ENCODE assay signal across 25 cellular contexts in the genomic region with DNA sequence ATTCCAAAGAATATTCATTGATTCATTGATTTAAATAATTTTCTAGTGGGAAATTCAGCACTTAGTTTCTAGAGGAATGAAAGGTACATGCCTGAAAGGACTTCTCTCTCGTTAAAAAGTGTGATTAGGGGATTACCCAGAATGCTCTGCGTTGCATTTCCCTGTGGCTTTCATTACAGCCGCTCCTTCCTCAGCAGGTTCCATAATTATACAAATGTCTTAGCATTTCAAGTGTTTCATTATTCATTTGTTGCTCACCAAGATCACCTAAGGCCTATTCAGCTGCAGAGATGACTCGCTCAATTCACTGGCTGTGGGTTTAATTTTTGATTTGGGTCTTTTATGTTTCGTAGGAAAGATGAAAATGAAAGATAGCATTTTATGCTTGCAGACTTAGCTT. TPM values are rescaled to one million over a fixed set of nuclear protein-coding genes. Genes with fewer than 3 reads are reported as not detected.
"Had no signal": no experiment of that assay in that cellular context is flagged by ENCODE, and none has a peak within 500 bp of the region (broad histone marks: within the 10 kb centered on the region; RNA-seq: fewer than 3 reads in every experiment).

No MANE protein-coding gene starts in this region.

- H2AFZ ChIP-seq: hepatocyte had no signal

- H3K79me2 ChIP-seq: hepatocyte had no signal

- H3K27ac Mint-ChIP-seq: activated CD4-positive, alpha-beta memory T cell treated with anti-CD3 and anti-CD28 coated beads for 36 hours; activated naive CD4-positive, alpha-beta T cell treated with anti-CD3 and anti-CD28 coated beads for 36 hours; activated naive CD8-positive, alpha-beta T cell treated with anti-CD3 and anti-CD28 coated beads, Interleukin-2, amount 10 ng/mL, durations not matched to agents 7 days and 5 days; immature natural killer cell; natural killer cell treated with Interleukin-12 subunit alpha and Interleukin-12 subunit beta and Interleukin-15 and Interleukin-18, amount 100 ng/mL, for 72 hours had no signal

- H3K36me3 ChIP-seq: left ventricle myocardium inferior, neutrophil, pancreas, upper lobe of left lung had no signal

- H3K27ac ChIP-seq: hepatocyte, left ventricle myocardium inferior, neutrophil, pancreas, psoas muscle, upper lobe of left lung had no signal

- H3K4me2 ChIP-seq: hepatocyte had no signal

- H3K4me1 Mint-ChIP-seq: activated naive CD8-positive, alpha-beta T cell treated with anti-CD3 and anti-CD28 coated beads, Interleukin-2, amount 10 ng/mL, durations not matched to agents 7 days and 5 days; immature natural killer cell had no signal

- H3K9me3 ChIP-seq: neutrophil, pancreas, psoas muscle had no signal

- DNase-seq: activated CD4-positive, alpha-beta memory T cell treated with anti-CD3 and anti-CD28 coated beads for 36 hours; activated naive CD4-positive, alpha-beta T cell treated with anti-CD3 and anti-CD28 coated beads for 36 hours; activated naive CD8-positive, alpha-beta T cell treated with anti-CD3 and anti-CD28 coated beads, Interleukin-2, amount 10 ng/mL, durations not matched to agents 7 days and 5 days; activated T-cell treated with anti-CD3 and anti-CD28 coated beads, Interleukin-2, amount 50 U/mL, for 48 hours; amniotic stem cell; dermis blood vessel endothelial cell; effector CD8-positive, alpha-beta T cell; foreskin melanocyte; glutamatergic neuron; immature natural killer cell; kidney glomerular epithelial cell; left ventricle myocardium inferior; pancreas; psoas muscle; right cardiac atrium; stimulated activated CD4-positive, alpha-beta T cell treated with anti-CD3 and anti-CD28 coated beads, Interleukin-4, amount 100 ng/mL, for 24 hours; stimulated activated naive CD4-positive, alpha-beta T cell treated with Interleukin-2 at 50 U/mL for 16 hours; T-helper 1 cell had no signal

- H3K4me3 Mint-ChIP-seq: activated CD4-positive, alpha-beta memory T cell treated with anti-CD3 and anti-CD28 coated beads for 36 hours; activated naive CD4-positive, alpha-beta T cell treated with anti-CD3 and anti-CD28 coated beads for 36 hours; activated naive CD8-positive, alpha-beta T cell treated with anti-CD3 and anti-CD28 coated beads, Interleukin-2, amount 10 ng/mL, durations not matched to agents 7 days and 5 days; immature natural killer cell; natural killer cell treated with Interleukin-12 subunit alpha and Interleukin-12 subunit beta and Interleukin-15 and Interleukin-18, amount 100 ng/mL, for 72 hours had no signal

- FAIRE-seq: pancreas had no signal

- H3K36me3 Mint-ChIP-seq: activated CD4-positive, alpha-beta memory T cell treated with anti-CD3 and anti-CD28 coated beads for 36 hours; activated naive CD8-positive, alpha-beta T cell treated with anti-CD3 and anti-CD28 coated beads, Interleukin-2, amount 10 ng/mL, durations not matched to agents 7 days and 5 days; immature natural killer cell; natural killer cell treated with Interleukin-12 subunit alpha and Interleukin-12 subunit beta and Interleukin-15 and Interleukin-18, amount 100 ng/mL, for 72 hours had no signal

- H3K9me3 Mint-ChIP-seq: activated naive CD8-positive, alpha-beta T cell treated with anti-CD3 and anti-CD28 coated beads, Interleukin-2, amount 10 ng/mL, durations not matched to agents 7 days and 5 days; immature natural killer cell; natural killer cell treated with Interleukin-12 subunit alpha and Interleukin-12 subunit beta and Interleukin-15 and Interleukin-18, amount 100 ng/mL, for 72 hours had no signal

- H3K27me3 ChIP-seq: hepatocyte, neutrophil, pancreas, upper lobe of left lung had no signal

- H3K4me1 ChIP-seq: psoas muscle, upper lobe of left lung had no signal

- H3K4me3 ChIP-seq: hepatocyte, left ventricle myocardium inferior, pancreas, psoas muscle, upper lobe of left lung had no signal

RNA-seq across cellular contexts. Expression of gene SPATA31C2, which starts 52.8 kb away (rescaled TPM):
- total RNA-seq: activated CD4-positive, alpha-beta memory T cell treated with anti-CD3 and anti-CD28 coated beads for 36 hours; activated naive CD4-positive, alpha-beta T cell treated with anti-CD3 and anti-CD28 coated beads for 36 hours; activated naive CD8-positive, alpha-beta T cell treated with anti-CD3 and anti-CD28 coated beads, Interleukin-2, amount 10 ng/mL, durations not matched to agents 7 days and 5 days; cardiac septum; dermis blood vessel endothelial cell; hepatocyte; left ventricle myocardium inferior; lung microvascular endothelial cell; natural killer cell treated with Interleukin-12 subunit alpha and Interleukin-12 subunit beta and Interleukin-15 and Interleukin-18, amount 100 ng/mL, for 72 hours; pancreas; psoas muscle; right cardiac atrium; subcutaneous adipose tissue; upper lobe of left lung had no signal
